1 cellular context compared by ENCODE assay signal in the genomic region with DNA sequence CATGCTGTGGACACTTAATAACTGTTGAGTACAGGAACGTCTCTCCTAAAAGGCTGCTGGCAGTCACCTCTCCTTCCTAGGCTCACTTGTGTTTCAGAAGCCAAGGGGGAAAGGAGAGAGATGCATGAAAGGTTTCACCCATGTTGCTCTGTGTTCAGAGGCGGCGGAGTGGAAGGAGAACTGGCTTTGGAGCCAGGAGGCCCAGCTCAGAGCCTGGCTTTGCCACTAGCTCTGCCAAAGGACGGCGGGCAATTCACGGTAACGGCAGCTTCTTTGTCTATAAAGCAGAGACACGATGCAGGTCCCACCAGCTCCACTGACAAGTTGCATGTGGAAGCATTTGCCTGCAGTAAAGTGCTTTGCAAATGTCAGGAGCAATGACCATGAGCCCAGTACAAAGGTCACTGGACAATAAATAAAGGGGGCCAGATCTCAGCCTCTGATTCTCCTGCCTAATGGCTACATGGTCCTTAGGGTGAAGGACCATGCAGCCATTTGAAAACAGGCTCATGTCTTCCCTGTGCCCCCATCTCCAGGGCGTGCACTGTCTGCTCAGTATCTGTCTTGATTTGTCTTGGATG.
TF ChIP-seq lines count a peak whose summit lies in the region.

No MANE protein-coding gene starts in this region.

TF ChIP-seq in A549, 52 proteins besides CTCF, POLR2A, EP300 and RAD21:
- no peak for TF ChIP-seq CBX8 (IDR thresholded peaks at IDR 0.05)
- no peak for TF ChIP-seq NPAS2 (CRISPR knock-in tag; IDR thresholded peaks at IDR 0.05; ENCODE audit: borderline replicate concordance)
- no peak for TF ChIP-seq RARB (CRISPR knock-in tag; IDR thresholded peaks at IDR 0.05)
- TF ChIP-seq RFX5 (IDR thresholded peaks at IDR 0.05) = no peak
- TF ChIP-seq KDM5A (IDR thresholded peaks at IDR 0.05) = no peak
- TF ChIP-seq, protein P1, sequence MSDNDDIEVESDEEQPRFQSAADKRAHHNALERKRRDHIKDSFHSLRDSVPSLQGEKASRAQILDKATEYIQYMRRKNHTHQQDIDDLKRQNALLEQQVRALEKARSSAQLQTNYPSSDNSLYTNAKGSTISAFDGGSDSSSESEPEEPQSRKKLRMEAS (IDR thresholded peaks at IDR 0.05) = no peak
- TF ChIP-seq, protein P2, sequence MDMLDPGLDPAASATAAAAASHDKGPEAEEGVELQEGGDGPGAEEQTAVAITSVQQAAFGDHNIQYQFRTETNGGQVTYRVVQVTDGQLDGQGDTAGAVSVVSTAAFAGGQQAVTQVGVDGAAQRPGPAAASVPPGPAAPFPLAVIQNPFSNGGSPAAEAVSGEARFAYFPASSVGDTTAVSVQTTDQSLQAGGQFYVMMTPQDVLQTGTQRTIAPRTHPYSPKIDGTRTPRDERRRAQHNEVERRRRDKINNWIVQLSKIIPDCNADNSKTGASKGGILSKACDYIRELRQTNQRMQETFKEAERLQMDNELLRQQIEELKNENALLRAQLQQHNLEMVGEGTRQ (IDR thresholded peaks at IDR 0.05) = no peak
- TF ChIP-seq GATA3 (IDR thresholded peaks at IDR 0.05; ENCODE audit: borderline replicate concordance) = no peak
- TF ChIP-seq FOSL2 (IDR thresholded peaks at IDR 0.05) = no peak
- TF ChIP-seq FOSL2 (CRISPR knock-in tag; IDR thresholded peaks at IDR 0.05) = no peak
- TF ChIP-seq, protein P3, sequence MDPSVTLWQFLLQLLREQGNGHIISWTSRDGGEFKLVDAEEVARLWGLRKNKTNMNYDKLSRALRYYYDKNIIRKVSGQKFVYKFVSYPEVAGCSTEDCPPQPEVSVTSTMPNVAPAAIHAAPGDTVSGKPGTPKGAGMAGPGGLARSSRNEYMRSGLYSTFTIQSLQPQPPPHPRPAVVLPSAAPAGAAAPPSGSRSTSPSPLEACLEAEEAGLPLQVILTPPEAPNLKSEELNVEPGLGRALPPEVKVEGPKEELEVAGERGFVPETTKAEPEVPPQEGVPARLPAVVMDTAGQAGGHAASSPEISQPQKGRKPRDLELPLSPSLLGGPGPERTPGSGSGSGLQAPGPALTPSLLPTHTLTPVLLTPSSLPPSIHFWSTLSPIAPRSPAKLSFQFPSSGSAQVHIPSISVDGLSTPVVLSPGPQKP (IDR thresholded peaks at IDR 0.05; ENCODE audit: low read depth, low read length) = no peak
TF ChIP-seq in A549: peak in this region for 0.
